ENCODE assay signal across 32 cellular contexts in the genomic region with DNA sequence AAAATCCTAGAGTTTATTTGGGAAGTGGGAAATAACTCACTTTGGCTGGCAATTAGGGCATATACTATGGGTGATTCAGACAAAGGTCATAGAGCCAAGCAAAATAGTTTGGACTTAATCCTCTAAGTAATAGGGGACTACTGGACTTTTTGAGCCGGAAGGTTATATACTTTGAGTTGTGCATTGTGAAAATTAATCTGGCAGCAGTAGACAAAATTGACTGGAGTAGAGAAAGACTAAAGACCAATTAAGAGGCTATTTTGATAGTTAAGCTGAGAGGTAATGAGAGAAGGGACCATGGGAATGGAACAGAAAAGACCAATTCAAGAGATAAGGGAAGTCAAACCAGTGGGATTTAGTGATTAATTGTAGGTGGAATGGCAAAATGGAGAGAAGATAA.
"Had no signal": no experiment of that assay in that cellular context is flagged by ENCODE, and none has a peak within 500 bp of the region (broad histone marks: within the 10 kb centered on the region; RNA-seq: fewer than 3 reads in every experiment).

No MANE protein-coding gene starts in this region.

- H3K27ac Mint-ChIP-seq: activated CD4-positive, alpha-beta memory T cell treated with anti-CD3 and anti-CD28 coated beads for 36 hours; activated CD8-positive, alpha-beta memory T cell treated with anti-CD3 and anti-CD28 coated beads, Interleukin-2, amount 10 ng/mL, durations not matched to agents 7 days and 5 days; activated CD8-positive, alpha-beta T cell treated with anti-CD3 and anti-CD28 coated beads, Interleukin-2, amount 10 ng/mL, durations not matched to agents 7 days and 5 days; activated naive CD4-positive, alpha-beta T cell treated with anti-CD3 and anti-CD28 coated beads for 36 hours; activated naive CD4-positive, alpha-beta T cell treated with anti-CD3 and anti-CD28 coated beads, Interleukin-2, amount 50 U/mL, for 24 hours; activated naive CD8-positive, alpha-beta T cell treated with anti-CD3 and anti-CD28 coated beads for 36 hours; activated naive CD8-positive, alpha-beta T cell treated with anti-CD3 and anti-CD28 coated beads, Interleukin-2, amount 50 U/mL, for 24 hours; activated T-helper 1 cell treated with anti-CD3 and anti-CD28 coated beads, Interleukin-12 subunit alpha, Interleukin-12 subunit beta, Interleukin-2, Interleukin-4 antibody, amounts not matched to agents 30 ng/mL and 10 ng/mL and 1 ng/mL, durations not matched to agents 14 hours and 24 hours and 36 hours; activated T-helper 2 cell treated with anti-CD3 and anti-CD28 coated beads, Interferon-gamma antibody, Interleukin-2, Interleukin-4, amounts not matched to agents 10 μg/mL and 5 μg/mL and 100 μg/mL, durations not matched to agents 14 hours and 24 hours and 36 hours; brain had no signal

- H3K4me3 Mint-ChIP-seq: activated CD4-positive, alpha-beta memory T cell treated with anti-CD3 and anti-CD28 coated beads for 36 hours; activated CD8-positive, alpha-beta memory T cell treated with anti-CD3 and anti-CD28 coated beads, Interleukin-2, amount 10 ng/mL, durations not matched to agents 7 days and 5 days; activated CD8-positive, alpha-beta T cell treated with anti-CD3 and anti-CD28 coated beads, Interleukin-2, amount 10 ng/mL, durations not matched to agents 7 days and 5 days; activated naive CD4-positive, alpha-beta T cell treated with anti-CD3 and anti-CD28 coated beads for 36 hours; activated naive CD4-positive, alpha-beta T cell treated with anti-CD3 and anti-CD28 coated beads, Interleukin-2, amount 50 U/mL, for 24 hours; activated naive CD8-positive, alpha-beta T cell treated with anti-CD3 and anti-CD28 coated beads for 36 hours; activated naive CD8-positive, alpha-beta T cell treated with anti-CD3 and anti-CD28 coated beads, Interleukin-2, amount 50 U/mL, for 24 hours; activated T-helper 1 cell treated with anti-CD3 and anti-CD28 coated beads, Interleukin-12 subunit alpha, Interleukin-12 subunit beta, Interleukin-2, Interleukin-4 antibody, amounts not matched to agents 30 ng/mL and 10 ng/mL and 1 ng/mL, durations not matched to agents 14 hours and 24 hours and 36 hours; brain had no signal

- H3K36me3 ChIP-seq: adrenal gland, breast epithelium, cardiac muscle cell, colonic mucosa, esophagus squamous epithelium, gastroesophageal sphincter, heart right ventricle had no signal

- H3K4me1 Mint-ChIP-seq: activated CD8-positive, alpha-beta memory T cell treated with anti-CD3 and anti-CD28 coated beads, Interleukin-2, amount 10 ng/mL, durations not matched to agents 7 days and 5 days; activated naive CD4-positive, alpha-beta T cell treated with anti-CD3 and anti-CD28 coated beads, Interleukin-2, amount 50 U/mL, for 24 hours; activated naive CD8-positive, alpha-beta T cell treated with anti-CD3 and anti-CD28 coated beads for 36 hours; activated naive CD8-positive, alpha-beta T cell treated with anti-CD3 and anti-CD28 coated beads, Interleukin-2, amount 50 U/mL, for 24 hours had no signal

- DNase-seq: activated CD4-positive, alpha-beta memory T cell treated with anti-CD3 and anti-CD28 coated beads for 36 hours; activated CD4-positive, alpha-beta T cell treated with anti-CD3 and anti-CD28 coated beads for 1 hour; activated CD4-positive, alpha-beta T cell treated with anti-CD3 and anti-CD28 coated beads for 48 hours; activated CD8-positive, alpha-beta memory T cell treated with anti-CD3 and anti-CD28 coated beads, Interleukin-2, amount 10 ng/mL, durations not matched to agents 7 days and 5 days; activated CD8-positive, alpha-beta memory T cell treated with anti-CD3 and anti-CD28 coated beads, Interleukin-2, amount 50 U/mL, for 4 hours; activated CD8-positive, alpha-beta T cell treated with anti-CD3 and anti-CD28 coated beads, Interleukin-2, amount 10 ng/mL, durations not matched to agents 7 days and 5 days; activated effector memory CD4-positive, alpha-beta T cell treated with anti-CD3 and anti-CD28 coated beads, Interleukin-2, amount 50 U/mL, for 16 hours; activated naive CD4-positive, alpha-beta T cell treated with anti-CD3 and anti-CD28 coated beads for 36 hours; activated naive CD8-positive, alpha-beta T cell treated with anti-CD3 and anti-CD28 coated beads for 36 hours; activated naive CD8-positive, alpha-beta T cell treated with anti-CD3 and anti-CD28 coated beads, Interleukin-2, amount 50 U/mL, for 24 hours; activated T-cell treated with anti-CD3 and anti-CD28 coated beads, Interleukin-2, amount 50 U/mL, for 1 hour; activated T-cell treated with anti-CD3 and anti-CD28 coated beads, Interleukin-2, amount 50 U/mL, for 48 hours; adrenal gland; amygdala; aorta; central memory CD4-positive, alpha-beta T cell; cerebellar nuclear complex; colonic mucosa; effector CD8-positive, alpha-beta T cell; esophagus squamous epithelium; foreskin melanocyte; heart right ventricle; T-helper 1 cell; T-helper 2 cell had no signal

- H3K27me3 Mint-ChIP-seq: brain had no signal

- H3K36me3 Mint-ChIP-seq: activated CD4-positive, alpha-beta memory T cell treated with anti-CD3 and anti-CD28 coated beads for 36 hours; activated CD8-positive, alpha-beta memory T cell treated with anti-CD3 and anti-CD28 coated beads, Interleukin-2, amount 10 ng/mL, durations not matched to agents 7 days and 5 days; activated naive CD4-positive, alpha-beta T cell treated with anti-CD3 and anti-CD28 coated beads, Interleukin-2, amount 50 U/mL, for 24 hours; brain had no signal

- H3K9me3 ChIP-seq: adrenal gland, breast epithelium, colonic mucosa, esophagus squamous epithelium, gastroesophageal sphincter, heart right ventricle had no signal

- H3K27ac ChIP-seq: adrenal gland, breast epithelium, cardiac muscle cell, colonic mucosa, epithelial cell of prostate, esophagus squamous epithelium, gastroesophageal sphincter, heart right ventricle had no signal

- H3K27me3 ChIP-seq: adrenal gland, breast epithelium, cardiac muscle cell, colonic mucosa, esophagus squamous epithelium, gastroesophageal sphincter, heart right ventricle had no signal

- H3K4me3 ChIP-seq: adrenal gland, breast epithelium, cardiac muscle cell, colonic mucosa, esophagus squamous epithelium, gastroesophageal sphincter, heart right ventricle had no signal

- H3K9me3 Mint-ChIP-seq: activated CD4-positive, alpha-beta memory T cell treated with anti-CD3 and anti-CD28 coated beads for 36 hours; activated naive CD4-positive, alpha-beta T cell treated with anti-CD3 and anti-CD28 coated beads for 36 hours; activated naive CD4-positive, alpha-beta T cell treated with anti-CD3 and anti-CD28 coated beads, Interleukin-2, amount 50 U/mL, for 24 hours; activated naive CD8-positive, alpha-beta T cell treated with anti-CD3 and anti-CD28 coated beads for 36 hours; activated naive CD8-positive, alpha-beta T cell treated with anti-CD3 and anti-CD28 coated beads, Interleukin-2, amount 50 U/mL, for 24 hours; activated T-helper 1 cell treated with anti-CD3 and anti-CD28 coated beads, Interleukin-12 subunit alpha, Interleukin-12 subunit beta, Interleukin-2, Interleukin-4 antibody, amounts not matched to agents 30 ng/mL and 10 ng/mL and 1 ng/mL, durations not matched to agents 14 hours and 24 hours and 36 hours; activated T-helper 2 cell treated with anti-CD3 and anti-CD28 coated beads, Interferon-gamma antibody, Interleukin-2, Interleukin-4, amounts not matched to agents 10 μg/mL and 5 μg/mL and 100 μg/mL, durations not matched to agents 14 hours and 24 hours and 36 hours; brain had no signal

- H3K4me1 ChIP-seq: adrenal gland, breast epithelium, colonic mucosa, esophagus squamous epithelium, gastroesophageal sphincter, heart right ventricle had no signal

- ATAC-seq: activated CD8-positive, alpha-beta memory T cell treated with anti-CD3 and anti-CD28 coated beads, Interleukin-2, amount 10 ng/mL, durations not matched to agents 7 days and 5 days; activated CD8-positive, alpha-beta T cell treated with anti-CD3 and anti-CD28 coated beads, Interleukin-2, amount 10 ng/mL, durations not matched to agents 7 days and 5 days; activated naive CD8-positive, alpha-beta T cell treated with anti-CD3 and anti-CD28 coated beads, Interleukin-2, amount 50 U/mL, for 24 hours; gastroesophageal sphincter; heart right ventricle had no signal
